8 cellular contexts compared by ENCODE assay signal in genomic region chr5:127031147-127031862, GRCh38. TPM values are rescaled to one million over a fixed set of nuclear protein-coding genes. Genes with fewer than 3 reads are reported as not detected.
DNase-seq lines count a peak whose midpoint lies in the region; ATAC-seq and TF ChIP-seq lines count a peak whose summit lies in the region.

No MANE protein-coding gene starts in this region.

- H3K9me3 ChIP-seq in right atrium auricular region (no peaks in the 10 kb centered on the region), skeletal muscle satellite cell (replicated peaks; ENCODE audit: low read length) (no peaks in the 10 kb centered on the region)

- H3K36me3 ChIP-seq in ACC112 (ENCODE audit: insufficient read depth, low read length) (no peaks in the 10 kb centered on the region), right atrium auricular region (no peaks in the 10 kb centered on the region), skeletal muscle satellite cell (ENCODE audit: insufficient read depth, low read length) (no peaks in the 10 kb centered on the region)

- TF ChIP-seq CTCF in right atrium auricular region (IDR thresholded peaks at IDR 0.05) = no peak

- ATAC-seq in GM19043 (IDR thresholded peaks at IDR 0.05; ENCODE audit: low read depth, unreplicated experiment) = peak; percentile 13
- ATAC-seq in HG03571 (IDR thresholded peaks at IDR 0.05; ENCODE audit: unreplicated experiment) = peak; percentile 14

- no peaks in the 10 kb centered on the region for H3K79me2 ChIP-seq in ACC112 (ENCODE audit: control insufficient read depth, insufficient read depth, low read length, unreplicated experiment)

- H2AFZ ChIP-seq in ACC112 (ENCODE audit: low read length, unreplicated experiment) = peak overlapping the region; percentile 87

- peak overlapping the region; percentile 73 for H3K9ac ChIP-seq in skeletal muscle satellite cell (ENCODE audit: low read depth, low read length)

- DNase-seq in activated T-cell treated with anti-CD3 and anti-CD28 coated beads, Interleukin-2, amount 50 U/mL, for 48 hours = peak; percentile 23 to 29
- DNase-seq in right atrium auricular region (ENCODE audit: low spot score) (no peak), SKM-1 (lab: John Stamatoyannopoulos, UW; ENCODE audit: unreplicated experiment) (no peak), NCI-H345 (lab: John Stamatoyannopoulos, UW) (no peak)

- H3K4me3 ChIP-seq in ACC112 (ENCODE audit: low read depth, low read length) (peak overlapping the region; percentile 85), right atrium auricular region (peak overlapping the region; percentile 81), skeletal muscle satellite cell (ENCODE audit: low read length) (peak overlapping the region; percentile 99)

- peak overlapping the region; percentile 16; the same call in 1 of the 2 replicates for H3K27ac ChIP-seq in ACC112 (ENCODE audit: low read depth, low read length)
- H3K27ac ChIP-seq in right atrium auricular region = peak overlapping the region; percentile 94 to 97

- no peaks in the 10 kb centered on the region for H3K27me3 ChIP-seq in ACC112 (ENCODE audit: insufficient read depth, low read length)
- H3K27me3 ChIP-seq in right atrium auricular region = no peaks in the 10 kb centered on the region
- no peaks in the 10 kb centered on the region for H3K27me3 ChIP-seq in skeletal muscle satellite cell (ENCODE audit: control insufficient read depth, insufficient read depth, low read length)

- H3K4me1 ChIP-seq in ACC112 (ENCODE audit: control insufficient read depth, insufficient read depth, low read length, unreplicated experiment) (peaks cover 9% of the 10 kb centered on the region), right atrium auricular region (peaks cover 0 to 16% of the 10 kb centered on the region in 2 donors), skeletal muscle satellite cell (ENCODE audit: control insufficient read depth, insufficient read depth, low read length) (peaks cover 32% of the 10 kb centered on the region)

- H3K4me2 ChIP-seq in skeletal muscle satellite cell (ENCODE audit: low read length) = peak overlapping the region; percentile 98

RNA-seq across cellular contexts. Expression of gene MARCHF3, which starts 0.9 kb away (rescaled TPM):
- total RNA-seq in right atrium auricular region = 10 to 100 TPM; 14.5 to 19.7 TPM
- total RNA-seq in skeletal muscle satellite cell (2012; rRNA removed) = 7.2 and 8.6 TPM in 2 replicates

RNA-seq across cellular contexts. Expression of gene C5orf63, which starts 42.0 kb away (rescaled TPM):
- total RNA-seq in right atrium auricular region = 1 to 10 TPM; 1.7 to 2.8 TPM
- 1.5 and 2.0 TPM in 2 replicates for total RNA-seq in skeletal muscle satellite cell (2012; rRNA removed)

Comparison
In these comparisons a context has a peak if more than half of its experiments do, and no peak if none do; other contexts are left out.
1. DNase-seq: peak in activated T-cell treated with anti-CD3 and anti-CD28 coated beads, Interleukin-2, amount 50 U/mL, for 48 hours (2 of 2); none in right atrium auricular region (single experiment), SKM-1 (single experiment) and NCI-H345 (single experiment).
2. Peak in every context shown above with its lines, with median percentiles within 50 percentile points of each other: H3K4me3 ChIP-seq.